Comparison of ENCODE assay signal across 8 cellular contexts in genomic region chr4:165872443-165873297, GRCh38. TPM values are rescaled to one million over a fixed set of nuclear protein-coding genes. Genes with fewer than 3 reads are reported as not detected.
A peak's percentile ranks its signal among the peaks of the same experiment; 100 is the strongest.
DNase-seq lines count a peak whose midpoint lies in the region; ATAC-seq, FAIRE-seq and TF ChIP-seq lines count a peak whose summit lies in the region.

Gene TLL1, plus strand, starts transcription at chr4:165873237. Its CDS starts 668 bp downstream, at chr4:165873905.

- peak; percentile 51 for ATAC-seq in HCT116
- peak; percentile 17; the same call in 1 of the 3 replicates for ATAC-seq in RWPE2 (ENCODE audit: low read depth)
- ATAC-seq in left cardiac atrium = peak; percentile 35 to 67
- no peak for ATAC-seq in HG02870 (IDR thresholded peaks at IDR 0.05; ENCODE audit: unreplicated experiment)

- no peaks in the 10 kb centered on the region for H3K79me2 ChIP-seq in HCT116 (ENCODE audit: insufficient read depth, low read length)

- no peak for FAIRE-seq in H54 (lab: Jason Lieb, UNC)

- RAD21 ChIA-PET in HCT116 (lab: Charles Lee; ENCODE audit: low non-redundant PET in 1 of 2, low total read pairs in 2 of 2, uncharacterized antibody in 2 of 2, unreplicated experiment in 2 of 2) = no interaction called here

- H3K9me3 ChIP-seq in HCT116 (ENCODE audit: control insufficient read depth in 1 of 2, insufficient read depth in 1 of 2, low read depth in 1 of 2, low read length in 2 of 2) (no peaks in the 10 kb centered on the region), RWPE2 (ENCODE audit: severe bottlenecking) (no peaks in the 10 kb centered on the region)

- no peaks in the 10 kb centered on the region for H3K9me2 ChIP-seq in HCT116 (ENCODE audit: insufficient read depth)

- H2AFZ ChIP-seq in HCT116 (ENCODE audit: low read depth, low read length, poor library complexity, severe bottlenecking) = peak within 1 kb of the TSS; percentile 100

- H3K27ac ChIP-seq in HCT116 (ENCODE audit: low read depth, low read length) (peak within 1 kb of the TSS; percentile 31; the same call in 1 of the 2 replicates), RWPE2 (ENCODE audit: poor library complexity, severe bottlenecking) (peak within 1 kb of the TSS; percentile 55), rectal smooth muscle tissue (ENCODE audit: low read depth, low read length) (no peak within 1 kb of the TSS)

- no peaks in the 10 kb centered on the region for H3K27me3 ChIP-seq in HCT116 (ENCODE audit: insufficient read depth, low read length)
- H3K27me3 ChIP-seq in RWPE2 (ENCODE audit: insufficient read depth, poor library complexity, severe bottlenecking) = no peaks in the 10 kb centered on the region
- H3K27me3 ChIP-seq in rectal smooth muscle tissue (ENCODE audit: control insufficient read depth, insufficient read depth, low read length) = peaks cover 5% of the 10 kb centered on the region

- DNase-seq in HCT116 (ENCODE audit: low read depth, low spot score) (no peak), RWPE2 (ENCODE audit: low spot score) (no peak), left cardiac atrium (peak; percentile 41), NCI-H187 (lab: John Stamatoyannopoulos, UW) (no peak), H54 (ENCODE audit: insufficient read length, low spot score) (no peak)
- no peak for DNase-seq in stimulated activated CD4-positive, alpha-beta T cell treated with anti-CD3 and anti-CD28 coated beads, Interleukin-2, amount 100 ng/mL, for 48 hours

- CTCF ChIA-PET in HCT116 (lab: Charles Lee) = no interaction called here

- peak within 1 kb of the TSS; percentile 62 to 69 for H3K4me3 ChIP-seq in HCT116 (replicated peaks in 1 of 2; ENCODE audit: low read depth in 1 of 2, low read length in 2 of 2)
- H3K4me3 ChIP-seq in RWPE2 (ENCODE audit: severe bottlenecking) = peak within 1 kb of the TSS; percentile 45
- peak within 1 kb of the TSS; percentile 75 for H3K4me3 ChIP-seq in rectal smooth muscle tissue (ENCODE audit: low read length)

- H3K4me2 ChIP-seq in HCT116 (ENCODE audit: low read length) = peak within 1 kb of the TSS; percentile 95

- H3K9ac ChIP-seq in HCT116 (ENCODE audit: low read length) = peak within 1 kb of the TSS; percentile 48
- H3K9ac ChIP-seq in rectal smooth muscle tissue (ENCODE audit: low read length) = no peak within 1 kb of the TSS

- POLR2A ChIA-PET in HCT116 (lab: Charles Lee) = interaction anchor here (0.7 to 2.5 kb wide), 2 partner anchors 12 to 233 kb away, joined by 3 to 7 read pairs; no protein-coding TSS in a partner anchor

- no peaks in the 10 kb centered on the region for H3K36me3 ChIP-seq in HCT116 (ENCODE audit: control insufficient read depth in 1 of 2, insufficient read depth in 2 of 2, low read length in 2 of 2)
- no peaks in the 10 kb centered on the region for H3K36me3 ChIP-seq in RWPE2 (ENCODE audit: low read depth)
- no peaks in the 10 kb centered on the region for H3K36me3 ChIP-seq in rectal smooth muscle tissue (ENCODE audit: control insufficient read depth, insufficient read depth, low read length)

- TF ChIP-seq RAD21 in HCT116 (IDR thresholded peaks at IDR 0.05; ENCODE audit: low read depth) = no peak

- intact Hi-C loops in HCT116 (cut with micrococcal nuclease) = no loop called here
- intact Hi-C loops in left cardiac atrium (cut with DNase I) = no loop called here

- peaks cover 6 to 26% of the 10 kb centered on the region in 2 experiments; a peak in 3 of 4 replicates for H3K4me1 ChIP-seq in HCT116 (ENCODE audit: control insufficient read depth in 1 of 2, insufficient read depth in 2 of 2, low read length in 2 of 2)
- H3K4me1 ChIP-seq in RWPE2 (ENCODE audit: insufficient read depth, poor library complexity, severe bottlenecking) = peaks cover 8% of the 10 kb centered on the region
- peaks cover 4% of the 10 kb centered on the region for H3K4me1 ChIP-seq in rectal smooth muscle tissue (ENCODE audit: control insufficient read depth, insufficient read depth, low read length)

- TF ChIP-seq CTCF in HCT116 (IDR thresholded peaks at IDR 0.05 in 2 of 3, conservative IDR thresholded peaks at IDR 0.05 in 1 of 3; ENCODE audit: borderline replicate concordance in 1 of 3, insufficient read depth in 1 of 3, low read depth in 2 of 3, low read length in 2 of 3) = no peak
- no peak for TF ChIP-seq CTCF in RWPE2 (IDR thresholded peaks at IDR 0.05; ENCODE audit: poor library complexity, severe bottlenecking)

- H4K20me1 ChIP-seq in HCT116 (ENCODE audit: insufficient read depth) = no peaks in the 10 kb centered on the region

- no TSS peak for BruUV-seq in HCT116 (replicated peaks; lab: Mats Ljungman, UMichigan)

- TF ChIP-seq POLR2A in HCT116 (IDR thresholded peaks at IDR 0.05; ENCODE audit: borderline replicate concordance, extremely low read depth, insufficient read depth, insufficient read length) = no peak
- no peak for TF ChIP-seq POLR2A in H54 (IDR thresholded peaks at IDR 0.05; ENCODE audit: low read depth, low read length)

TF ChIP-seq in HCT116, 20 proteins besides CTCF, POLR2A, EP300 and RAD21:
- TF ChIP-seq SIN3A (IDR thresholded peaks at IDR 0.05; ENCODE audit: low read depth) (peak; percentile 31; the same call in 1 of the 2 replicates), EZH2 (IDR thresholded peaks at IDR 0.05) (no peak), ZNF274 (IDR thresholded peaks at IDR 0.05; ENCODE audit: low read depth, low read length) (no peak), CBX3 (IDR thresholded peaks at IDR 0.05; ENCODE audit: low read depth) (0 out of 2 replicates have a peak, but pooled peaks have one; percentile 37), ZFX (IDR thresholded peaks at IDR 0.05) (no peak), ZBTB33 (IDR thresholded peaks at IDR 0.05; ENCODE audit: extremely low read depth, insufficient replicate concordance, low read length) (no peak), MAX (IDR thresholded peaks at IDR 0.05) (peak; percentile 53), EGR1 (IDR thresholded peaks at IDR 0.05; ENCODE audit: low read depth) (no peak), ATF3 (IDR thresholded peaks at IDR 0.05) (no peak), CEBPB (IDR thresholded peaks at IDR 0.05; ENCODE audit: low read depth) (no peak), POLR2AphosphoS5 (IDR thresholded peaks at IDR 0.05; ENCODE audit: low read depth, low read length) (no peak), SP1 (IDR thresholded peaks at IDR 0.05; ENCODE audit: low read depth) (no peak)

RNA-seq across cellular contexts. Expression of gene TLL1, which starts in this region (rescaled TPM):
- total RNA-seq in HCT116 (2021; ENCODE audit: unreplicated experiment) (0.37 TPM), left cardiac atrium (1 to 10 TPM; 2.4 to 2.9 TPM)
- polyA plus RNA-seq in HCT116 (2012) = 0.07 and 0.25 TPM in 2 replicates

Comparison
In these comparisons a context has a peak if more than half of its experiments do, and no peak if none do; other contexts are left out.
1. Peak in ATAC-seq, H3K4me3 ChIP-seq, H3K27ac ChIP-seq, H3K9ac ChIP-seq and H3K4me2 ChIP-seq in HCT116; RNA of the gene not detected or under 1 TPM.